1 cellular context compared by ENCODE assay signal in the genomic region with DNA sequence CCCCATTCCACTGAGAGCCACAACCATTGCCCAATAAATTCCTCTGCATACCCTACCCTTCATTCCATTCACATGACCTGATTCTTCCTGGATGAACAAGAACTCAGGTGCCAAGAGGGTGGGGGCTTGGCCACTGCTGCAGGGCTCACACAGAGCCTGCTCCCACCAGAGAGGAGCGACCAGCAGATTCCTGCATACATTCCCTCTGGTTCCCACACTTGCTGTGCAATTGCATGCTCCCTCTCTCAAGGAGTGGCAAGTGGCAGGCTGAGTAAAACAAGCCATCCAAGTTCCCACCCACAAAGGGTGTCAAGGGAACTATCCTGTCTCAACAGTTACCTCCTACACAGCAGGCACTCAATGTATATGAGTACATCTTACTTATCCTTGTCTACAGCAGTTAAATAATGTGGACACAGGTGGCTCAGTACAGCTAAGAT.
TF ChIP-seq lines count a peak whose summit lies in the region.

No MANE protein-coding gene starts in this region.

TF ChIP-seq in IMR-90, 13 proteins besides CTCF, POLR2A, EP300 and RAD21:
- TF ChIP-seq, protein P1, sequence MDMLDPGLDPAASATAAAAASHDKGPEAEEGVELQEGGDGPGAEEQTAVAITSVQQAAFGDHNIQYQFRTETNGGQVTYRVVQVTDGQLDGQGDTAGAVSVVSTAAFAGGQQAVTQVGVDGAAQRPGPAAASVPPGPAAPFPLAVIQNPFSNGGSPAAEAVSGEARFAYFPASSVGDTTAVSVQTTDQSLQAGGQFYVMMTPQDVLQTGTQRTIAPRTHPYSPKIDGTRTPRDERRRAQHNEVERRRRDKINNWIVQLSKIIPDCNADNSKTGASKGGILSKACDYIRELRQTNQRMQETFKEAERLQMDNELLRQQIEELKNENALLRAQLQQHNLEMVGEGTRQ (IDR thresholded peaks at IDR 0.05; ENCODE audit: low read depth, low read length) = no peak
- no peak for TF ChIP-seq MAFK (IDR thresholded peaks at IDR 0.05; ENCODE audit: low read depth, low read length)
- no peak for TF ChIP-seq CHD1 (IDR thresholded peaks at IDR 0.05; ENCODE audit: low read depth, low read length)
- no peak for TF ChIP-seq NFE2L2 (IDR thresholded peaks at IDR 0.05; ENCODE audit: low read depth, low read length)
- no peak for TF ChIP-seq RFX5 (IDR thresholded peaks at IDR 0.05; ENCODE audit: low read depth, low read length)
- TF ChIP-seq MAZ (IDR thresholded peaks at IDR 0.05; ENCODE audit: borderline replicate concordance, low read depth, low read length) = no peak
- no peak for TF ChIP-seq RCOR1 (IDR thresholded peaks at IDR 0.05; ENCODE audit: insufficient replicate concordance, low read length)
- TF ChIP-seq BHLHE40 (IDR thresholded peaks at IDR 0.05; ENCODE audit: low read depth, low read length) = no peak
- no peak for TF ChIP-seq MXI1 (IDR thresholded peaks at IDR 0.05; ENCODE audit: borderline replicate concordance, low read depth, low read length)
- no peak for TF ChIP-seq FOS (IDR thresholded peaks at IDR 0.05; ENCODE audit: low read depth, low read length)
- TF ChIP-seq SMC3 (IDR thresholded peaks at IDR 0.05; ENCODE audit: low read depth, low read length) = no peak
- TF ChIP-seq ELK1 (IDR thresholded peaks at IDR 0.05; ENCODE audit: borderline replicate concordance, low read depth, low read length) = no peak
- no peak for TF ChIP-seq CEBPB (IDR thresholded peaks at IDR 0.05; ENCODE audit: low read depth, low read length)
TF ChIP-seq in IMR-90: peak in this region for 0.
